Comparison of ENCODE assay signal across 12 cellular contexts in the genomic region with DNA sequence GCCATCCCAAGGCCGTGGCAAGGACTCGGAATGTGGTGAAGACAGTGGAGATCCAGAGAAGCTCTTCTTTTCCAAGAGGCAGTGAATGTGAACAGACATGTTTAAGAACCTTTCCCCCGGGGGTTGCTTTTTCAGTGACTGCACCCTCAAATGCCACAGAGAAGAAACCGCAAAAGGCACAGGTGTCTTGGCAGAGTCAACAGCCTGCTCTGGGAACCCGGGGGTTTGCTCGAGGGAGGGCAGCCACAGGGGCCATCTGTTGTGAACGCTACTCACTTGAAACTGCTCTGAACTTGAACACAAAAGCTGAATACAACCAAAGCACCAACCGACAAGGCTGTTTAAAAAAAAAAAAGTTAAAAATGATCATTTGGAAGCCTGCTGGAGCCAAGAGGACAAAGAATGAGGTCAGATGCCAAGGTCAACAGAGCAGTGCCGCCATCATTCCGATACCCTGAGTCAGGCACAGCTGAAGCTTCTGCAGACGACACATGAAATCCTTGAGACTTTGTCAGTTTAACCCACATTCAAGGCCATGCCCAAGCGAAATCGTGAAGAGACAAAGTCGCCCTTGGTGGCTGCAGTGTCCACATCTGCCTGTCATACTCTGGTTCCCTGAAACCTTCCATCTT. TPM values are rescaled to one million over a fixed set of nuclear protein-coding genes. Genes with fewer than 3 reads are reported as not detected.
A peak's percentile ranks its signal among the peaks of the same experiment; 100 is the strongest.
DNase-seq lines count a peak whose midpoint lies in the region; ATAC-seq, FAIRE-seq and TF ChIP-seq lines count a peak whose summit lies in the region.
"Had no signal": no experiment of that assay in that cellular context is flagged by ENCODE, and none has a peak within 500 bp of the region (broad histone marks: within the 10 kb centered on the region; RNA-seq: fewer than 3 reads in every experiment).

No MANE protein-coding gene starts in this region.

- H4K20me1 ChIP-seq in GM12878 (ENCODE audit: control insufficient read depth, insufficient read depth), result no peaks in the 10 kb centered on the region

- no peak for TF ChIP-seq POLR2A in GM12878 (IDR thresholded peaks at IDR 0.05; ENCODE audit: low read depth, low read length)

- no TSS peak for BruUV-seq in GM12878 (replicated peaks; lab: Mats Ljungman, UMichigan)

- FAIRE-seq in GM12878 (lab: Jason Lieb, UNC) (peak; percentile 81), urothelium cell line (lab: Jason Lieb, UNC) (peak; percentile 98)
- FAIRE-seq: TTC549 had no signal

- H3K9ac ChIP-seq in GM12878 (ENCODE audit: control insufficient read depth, insufficient read depth, low read length), result no peak overlapping the region

- intact Hi-C loops in natural killer cell (cut with micrococcal nuclease), result no loop called here
- intact Hi-C loops in GM12878 (cut with micrococcal nuclease; ENCODE audit: unreplicated experiment), result no loop called here

- SMC1A ChIA-PET in GM12878 (lab: Charles Lee; ENCODE audit: uncharacterized antibody, unreplicated experiment), result interaction anchor here (0.7 to 2.9 kb wide), 9 partner anchors 8 to 410 kb away, joined by 3 to 6 read pairs (median 4); no protein-coding TSS in a partner anchor

- TF ChIP-seq RAD21 in GM12878 (IDR thresholded peaks at IDR 0.05; ENCODE audit: insufficient read depth, low read depth, low read length), result no peak

- no peaks in the 10 kb centered on the region for H3K36me3 ChIP-seq in GM12878 (ENCODE audit: control insufficient read depth in 2 of 2, insufficient read depth in 2 of 2, low read length in 1 of 2)
- H3K36me3 ChIP-seq: breast epithelium, heart left ventricle had no signal

- in situ Hi-C loops in GM12878 (cut with MboI), result no loop called here

- H2AFZ ChIP-seq in GM12878 (ENCODE audit: control insufficient read depth, low read depth, low read length), result peak overlapping the region; percentile 25

- CTCF ChIA-PET in GM12878 (lab: Yijun Ruan, JAX), result interaction anchor here (1.2 to 2.8 kb wide), 5 partner anchors 13 to 184 kb away, joined by 3 to 8 read pairs (median 7); no protein-coding TSS in a partner anchor

- no peaks in the 10 kb centered on the region for H3K27me3 Mint-ChIP-seq in natural killer cell treated with Interleukin-12 subunit alpha and Interleukin-12 subunit beta and Interleukin-15 and Interleukin-18, amount 100 ng/mL, for 72 hours
- H3K27me3 Mint-ChIP-seq in natural killer cell (ENCODE audit: low read depth in 2 of 2), result peaks cover 0 to 5% of the 10 kb centered on the region in 2 donors

- RAD21 ChIA-PET in GM12878 (lab: Charles Lee; ENCODE audit: unreplicated experiment), result interaction anchor here (0.9 to 2.2 kb wide), 3 partner anchors 35 to 184 kb away, joined by 3 to 8 read pairs (median 5); no protein-coding TSS in a partner anchor

- peaks cover 4% of the 10 kb centered on the region for H3K36me3 Mint-ChIP-seq in natural killer cell treated with Interleukin-12 subunit alpha and Interleukin-12 subunit beta and Interleukin-15 and Interleukin-18, amount 100 ng/mL, for 72 hours
- no peaks in the 10 kb centered on the region for H3K36me3 Mint-ChIP-seq in natural killer cell

- H3K27me3 ChIP-seq in GM12878 (replicated peaks in 1 of 2; ENCODE audit: control insufficient read depth in 2 of 2, insufficient read depth in 2 of 2, low read length in 1 of 2), result no peaks in the 10 kb centered on the region
- H3K27me3 ChIP-seq: breast epithelium, heart left ventricle had no signal

- WGBS in GM12878 (ENCODE audit: insufficient coverage, insufficient replicate concordance, low lambda C conversion rate, missing lambda C conversion rate), result 7% methylated on average over 14 of the region's 14 CpGs

- H3K79me2 ChIP-seq in GM12878 (ENCODE audit: control insufficient read depth, insufficient read depth, low read length), result no peaks in the 10 kb centered on the region

- TF ChIP-seq CTCF in natural killer cell (IDR thresholded peaks at IDR 0.05), result no peak
- no peak for TF ChIP-seq CTCF in GM12878 (IDR thresholded peaks at IDR 0.05 in 2 of 3, conservative IDR thresholded peaks at IDR 0.05 in 1 of 3; ENCODE audit: control insufficient read depth in 2 of 3, extremely low read depth in 1 of 3, insufficient read depth in 1 of 3, low read depth in 3 of 3, low read length in 3 of 3)

- H3K27ac ChIP-seq in GM12878 (ENCODE audit: control insufficient read depth, insufficient read depth), result no peak overlapping the region
- H3K27ac ChIP-seq: breast epithelium, heart left ventricle had no signal

- H3K4me1 ChIP-seq in GM12878 (ENCODE audit: control insufficient read depth, insufficient read depth, low read length), result peaks cover 10% of the 10 kb centered on the region
- H3K4me1 ChIP-seq: breast epithelium, heart left ventricle had no signal

- H3K9me3 ChIP-seq in GM12878 (replicated peaks; ENCODE audit: control insufficient read depth, insufficient read depth, low read length), result no peaks in the 10 kb centered on the region
- H3K9me3 ChIP-seq: breast epithelium, heart left ventricle had no signal

- no peaks in the 10 kb centered on the region for H3K9me3 Mint-ChIP-seq in natural killer cell treated with Interleukin-12 subunit alpha and Interleukin-12 subunit beta and Interleukin-15 and Interleukin-18, amount 100 ng/mL, for 72 hours
- H3K9me3 Mint-ChIP-seq in natural killer cell, result no peaks in the 10 kb centered on the region

- no peak for ATAC-seq in natural killer cell treated with Interleukin-12 subunit alpha and Interleukin-12 subunit beta and Interleukin-15 and Interleukin-18, amount 100 ng/mL, for 72 hours
- ATAC-seq in natural killer cell, result no peak
- ATAC-seq in GM12878, result peak; percentile 62
- ATAC-seq in GM19035 (IDR thresholded peaks at IDR 0.05; ENCODE audit: unreplicated experiment), result no peak
- ATAC-seq: heart left ventricle had no signal

- H3K4me1 Mint-ChIP-seq in natural killer cell treated with Interleukin-12 subunit alpha and Interleukin-12 subunit beta and Interleukin-15 and Interleukin-18, amount 100 ng/mL, for 72 hours (ENCODE audit: low read depth in 2 of 2), result peaks cover 0 to 11% of the 10 kb centered on the region in 2 donors
- H3K4me1 Mint-ChIP-seq in natural killer cell, result peaks cover 0 to 8% of the 10 kb centered on the region in 2 donors

- H3K4me3 ChIP-seq in GM12878, result peak overlapping the region; percentile 2; the same call in 1 of the 2 replicates
- H3K4me3 ChIP-seq: breast epithelium, heart left ventricle had no signal

- H3K4me3 Mint-ChIP-seq in natural killer cell treated with Interleukin-12 subunit alpha and Interleukin-12 subunit beta and Interleukin-15 and Interleukin-18, amount 100 ng/mL, for 72 hours, result no peak overlapping the region
- no peak overlapping the region for H3K4me3 Mint-ChIP-seq in natural killer cell

- H3K27ac Mint-ChIP-seq in natural killer cell treated with Interleukin-12 subunit alpha and Interleukin-12 subunit beta and Interleukin-15 and Interleukin-18, amount 100 ng/mL, for 72 hours, result peak overlapping the region; percentile 10 to 80
- no peak overlapping the region for H3K27ac Mint-ChIP-seq in natural killer cell

- POLR2A ChIA-PET in GM12878 (lab: Charles Lee), result no interaction called here

- TF ChIP-seq EP300 in GM12878 (IDR thresholded peaks at IDR 0.05; ENCODE audit: borderline replicate concordance in 1 of 2, control insufficient read depth in 1 of 2, low read depth in 2 of 2, low read length in 2 of 2), result no peak

- H3K4me2 ChIP-seq in GM12878 (ENCODE audit: control insufficient read depth, insufficient read depth), result peak overlapping the region; percentile 36

- DNase-seq in natural killer cell treated with Interleukin-12 subunit alpha and Interleukin-12 subunit beta and Interleukin-15 and Interleukin-18, amount 100 ng/mL, for 72 hours (ENCODE audit: low spot score), result no peak
- no peak for DNase-seq in natural killer cell
- peak; percentile 56 for DNase-seq in NCI-H187 treated with DMSO at 0.1 percent for 48 hours (lab: John Stamatoyannopoulos, UW)
- DNase-seq in GM12878 (ENCODE audit: low read depth, low spot score), result peak; percentile 23
- DNase-seq in urothelium cell line (ENCODE audit: low spot score), result peak; percentile 95
- DNase-seq in SHP77 treated with DMSO at 0.1 percent for 48 hours (lab: John Stamatoyannopoulos, UW), result no peak
- DNase-seq in DMS153 (lab: John Stamatoyannopoulos, UW), result no peak
- DNase-seq: heart left ventricle, NCI-H226 had no signal

RNA-seq across cellular contexts. Expression of a gene that starts 47.4 kb away (rescaled TPM):
- total RNA-seq in natural killer cell treated with Interleukin-12 subunit alpha and Interleukin-12 subunit beta and Interleukin-15 and Interleukin-18, amount 100 ng/mL, for 72 hours, result 10 to 100 TPM; 72.1 to 80.5 TPM
- total RNA-seq in natural killer cell, result 10 to 100 TPM; 56.7 to 63.4 (median 62.8) TPM
- total RNA-seq in GM12878 (2013; cell fraction: nucleolus; rRNA removed), result 24.6 and 24.8 TPM in 2 replicates
- total RNA-seq in GM12878 (2014; rRNA removed), result 117 and 134 TPM in 2 replicates
- total RNA-seq in GM12878 (2014; rRNA removed; fragmentation: Illumina TruSeq; extraction: Trizol), result 111 and 116 TPM in 2 replicates
- total RNA-seq in GM12878 (2021), result 87.0 and 88.5 TPM in 2 replicates
- polyA plus RNA-seq in GM12878 (2011; ENCODE audit: low read depth), result 53.3 TPM
- 93.4 and 102 TPM in 2 replicates for polyA plus RNA-seq in GM12878 (2011; rRNA removed)
- polyA plus RNA-seq in GM12878 (2011; cell fraction: cytosol; rRNA removed), result 62.4 and 64.0 TPM in 2 replicates
- 34.3 and 37.0 TPM in 2 replicates for polyA plus RNA-seq in GM12878 (2011; cell fraction: nucleus; rRNA removed)
- polyA plus RNA-seq in GM12878 (2012), result 74.9 and 88.9 TPM in 2 replicates
- 116 and 119 TPM in 2 replicates for polyA plus RNA-seq in GM12878 (2014; fragmentation: Illumina TruSeq; extraction: Trizol)
- 100 to 1,000 TPM; 168 to 268 TPM for polyA plus RNA-seq in GM12878 (2014; fragmentation: Nextera tagmentation; extraction: Ambion mirVana)
- 81.5 and 97.4 TPM in 2 replicates for polyA plus RNA-seq in GM12878 (2014; rRNA removed)
- polyA plus RNA-seq in GM12878 (2016; fragmentation: Nextera tagmentation; extraction: Ambion mirVana), result 100 to 1,000 TPM; 156 to 174 TPM
- 54.7 and 59.0 TPM in 2 replicates for polyA minus RNA-seq in GM12878 (2011; rRNA and poly(A)+ RNA removed)
- polyA minus RNA-seq in GM12878 (2011; cell fraction: cytosol; rRNA and poly(A)+ RNA removed), result 29.1 and 29.4 TPM in 2 replicates
- polyA minus RNA-seq in GM12878 (2011; cell fraction: nucleus; rRNA and poly(A)+ RNA removed), result 8.1 and 11.1 TPM in 2 replicates

RNA-seq across cellular contexts. Expression of a gene that starts 47.7 kb away (rescaled TPM):
- total RNA-seq in natural killer cell treated with Interleukin-12 subunit alpha and Interleukin-12 subunit beta and Interleukin-15 and Interleukin-18, amount 100 ng/mL, for 72 hours, result 10 to 100 TPM; 10.1 to 14.4 TPM
- 1 to 10 TPM; 6.4 to 9.8 (median 8.8) TPM for total RNA-seq in natural killer cell
- 19.7 and 21.1 TPM in 2 replicates for total RNA-seq in GM12878 (2013; cell fraction: nucleolus; rRNA removed)
- total RNA-seq in GM12878 (2014; rRNA removed), result 13.9 and 14.1 TPM in 2 replicates
- 13.2 and 13.7 TPM in 2 replicates for total RNA-seq in GM12878 (2014; rRNA removed; fragmentation: Illumina TruSeq; extraction: Trizol)
- 10.1 and 11.9 TPM in 2 replicates for total RNA-seq in GM12878 (2021)
- polyA plus RNA-seq in GM12878 (2011; ENCODE audit: low read depth), result 3.6 TPM
- 13.7 and 21.5 TPM in 2 replicates for polyA plus RNA-seq in GM12878 (2011; rRNA removed)
- polyA plus RNA-seq in GM12878 (2011; cell fraction: cytosol; rRNA removed), result 7.6 and 8.5 TPM in 2 replicates
- 9.5 and 12.3 TPM in 2 replicates for polyA plus RNA-seq in GM12878 (2011; cell fraction: nucleus; rRNA removed)
- 5.2 and 5.4 TPM in 2 replicates for polyA plus RNA-seq in GM12878 (2012)
- polyA plus RNA-seq in GM12878 (2014; fragmentation: Illumina TruSeq; extraction: Trizol), result 10.7 and 13.5 TPM in 2 replicates
- polyA plus RNA-seq in GM12878 (2014; fragmentation: Nextera tagmentation; extraction: Ambion mirVana), result 1 to 10 TPM; 3.9 to 4.7 TPM
- 13.8 and 14.7 TPM in 2 replicates for polyA plus RNA-seq in GM12878 (2014; rRNA removed)
- 10 to 100 TPM; 12.8 to 14.9 TPM for polyA plus RNA-seq in GM12878 (2016; fragmentation: Nextera tagmentation; extraction: Ambion mirVana)
- 20.1 and 25.6 TPM in 2 replicates for polyA minus RNA-seq in GM12878 (2011; rRNA and poly(A)+ RNA removed)
- polyA minus RNA-seq in GM12878 (2011; cell fraction: cytosol; rRNA and poly(A)+ RNA removed), result 5.9 and 6.3 TPM in 2 replicates
- 8.6 and 10.4 TPM in 2 replicates for polyA minus RNA-seq in GM12878 (2011; cell fraction: nucleus; rRNA and poly(A)+ RNA removed)

Comparison
In these comparisons a context has a peak if more than half of its experiments do, and no peak if none do; other contexts are left out.
1. H3K27ac Mint-ChIP-seq: peak in natural killer cell treated with Interleukin-12 subunit alpha and Interleukin-12 subunit beta and Interleukin-15 and Interleukin-18, amount 100 ng/mL, for 72 hours (2 of 2); none in natural killer cell (0 of 2).
2. DNase-seq: peak in NCI-H187 treated with DMSO at 0.1 percent for 48 hours (single experiment), GM12878 (single experiment) and urothelium cell line (single experiment); none in natural killer cell treated with Interleukin-12 subunit alpha and Interleukin-12 subunit beta and Interleukin-15 and Interleukin-18, amount 100 ng/mL, for 72 hours (single experiment), natural killer cell (single experiment), SHP77 treated with DMSO at 0.1 percent for 48 hours (single experiment) and DMS153 (single experiment).